28 cellular contexts compared by ENCODE assay signal in genomic region chr17:59172436-59173004, GRCh38.
"Had no signal": no experiment of that assay in that cellular context is flagged by ENCODE, and none has a peak within 500 bp of the region (broad histone marks: within the 10 kb centered on the region; RNA-seq: fewer than 3 reads in every experiment).

No MANE protein-coding gene starts in this region.

- H3K9me3 Mint-ChIP-seq: activated CD4-positive, alpha-beta memory T cell treated with anti-CD3 and anti-CD28 coated beads, Interleukin-2, amount 10 ng/mL, durations not matched to agents 7 days and 5 days; activated CD4-positive, alpha-beta T cell treated with anti-CD3 and anti-CD28 coated beads, Interleukin-2, amount 10 ng/mL, durations not matched to agents 7 days and 5 days; activated naive CD8-positive, alpha-beta T cell treated with anti-CD3 and anti-CD28 coated beads for 36 hours; activated naive CD8-positive, alpha-beta T cell treated with anti-CD3 and anti-CD28 coated beads, Interleukin-2, amount 50 U/mL, for 24 hours; activated T-cell treated with anti-CD3 and anti-CD28 coated beads, Interleukin-2, amount 50 U/mL, for 24 hours had no signal

- H3K4me1 Mint-ChIP-seq: activated CD4-positive, alpha-beta T cell treated with anti-CD3 and anti-CD28 coated beads, Interleukin-2, amount 10 ng/mL, durations not matched to agents 7 days and 5 days; activated naive CD8-positive, alpha-beta T cell treated with anti-CD3 and anti-CD28 coated beads for 36 hours had no signal

- H3K27me3 Mint-ChIP-seq: activated CD4-positive, alpha-beta memory T cell treated with anti-CD3 and anti-CD28 coated beads, Interleukin-2, amount 10 ng/mL, durations not matched to agents 7 days and 5 days; activated CD4-positive, alpha-beta T cell treated with anti-CD3 and anti-CD28 coated beads, Interleukin-2, amount 10 ng/mL, durations not matched to agents 7 days and 5 days; activated naive CD8-positive, alpha-beta T cell treated with anti-CD3 and anti-CD28 coated beads for 36 hours; activated naive CD8-positive, alpha-beta T cell treated with anti-CD3 and anti-CD28 coated beads, Interleukin-2, amount 50 U/mL, for 24 hours; activated T-cell treated with anti-CD3 and anti-CD28 coated beads, Interleukin-2, amount 50 U/mL, for 24 hours had no signal

- H3K27me3 ChIP-seq: adrenal gland, body of pancreas, colonic mucosa had no signal

- H3K4me3 Mint-ChIP-seq: activated CD4-positive, alpha-beta memory T cell treated with anti-CD3 and anti-CD28 coated beads, Interleukin-2, amount 10 ng/mL, durations not matched to agents 7 days and 5 days; activated CD4-positive, alpha-beta T cell treated with anti-CD3 and anti-CD28 coated beads, Interleukin-2, amount 10 ng/mL, durations not matched to agents 7 days and 5 days; activated naive CD8-positive, alpha-beta T cell treated with anti-CD3 and anti-CD28 coated beads for 36 hours; activated naive CD8-positive, alpha-beta T cell treated with anti-CD3 and anti-CD28 coated beads, Interleukin-2, amount 50 U/mL, for 24 hours; activated T-cell treated with anti-CD3 and anti-CD28 coated beads, Interleukin-2, amount 50 U/mL, for 24 hours; activated T-cell treated with anti-CD3 and anti-CD28 coated beads, Interleukin-2, amount 50 U/mL, for 72 hours had no signal

- H3K9me3 ChIP-seq: adrenal gland, body of pancreas, colonic mucosa had no signal

- H3K27ac ChIP-seq: adrenal gland, body of pancreas, colonic mucosa, epithelial cell of prostate had no signal

- H3K4me1 ChIP-seq: adrenal gland, body of pancreas, colonic mucosa had no signal

- FAIRE-seq: endometrium, endothelial cell of umbilical vein, frontal cortex had no signal

- H3K36me3 ChIP-seq: adrenal gland, colonic mucosa had no signal

- DNase-seq: activated CD4-positive, alpha-beta memory T cell treated with anti-CD3 and anti-CD28 coated beads, Interleukin-2, amount 10 ng/mL, durations not matched to agents 7 days and 5 days; activated CD4-positive, alpha-beta T cell treated with anti-CD3 and anti-CD28 coated beads for 1 hour; activated CD4-positive, alpha-beta T cell treated with anti-CD3 and anti-CD28 coated beads for 4 hours; activated CD4-positive, alpha-beta T cell treated with anti-CD3 and anti-CD28 coated beads, Interleukin-2, amount 10 ng/mL, durations not matched to agents 7 days and 5 days; activated CD4-positive, alpha-beta T cell treated with anti-CD3 and anti-CD28 coated beads, Interleukin-2, amount 50 U/mL, for 4 hours; activated CD8-positive, alpha-beta memory T cell treated with anti-CD3 and anti-CD28 coated beads, Interleukin-2, amount 50 U/mL, for 48 hours; activated gamma-delta T cell; activated naive CD4-positive, alpha-beta T cell; activated naive CD4-positive, alpha-beta T cell treated with anti-CD3 and anti-CD28 coated beads, Interleukin-2, amount 50 U/mL, for 16 hours; activated naive CD8-positive, alpha-beta T cell treated with anti-CD3 and anti-CD28 coated beads for 36 hours; activated naive CD8-positive, alpha-beta T cell treated with anti-CD3 and anti-CD28 coated beads, Interleukin-2, amount 50 U/mL, for 24 hours; activated T-cell treated with anti-CD3 and anti-CD28 coated beads for 4 hours; activated T-cell treated with anti-CD3 and anti-CD28 coated beads, Interleukin-2, amount 50 U/mL, for 24 hours; activated T-cell treated with anti-CD3 and anti-CD28 coated beads, Interleukin-2, amount 50 U/mL, for 72 hours; adrenal gland; amygdala; aorta; body of pancreas; caudate nucleus; cerebellar nuclear complex; colonic mucosa; effector CD8-positive, alpha-beta T cell; foreskin fibroblast; T-helper 2 cell had no signal

- ATAC-seq: activated naive CD8-positive, alpha-beta T cell treated with anti-CD3 and anti-CD28 coated beads, Interleukin-2, amount 50 U/mL, for 24 hours; activated T-cell treated with anti-CD3 and anti-CD28 coated beads, Interleukin-2, amount 50 U/mL, for 72 hours; body of pancreas had no signal

- H3K4me3 ChIP-seq: adrenal gland, body of pancreas, colonic mucosa had no signal

- H3K27ac Mint-ChIP-seq: activated CD4-positive, alpha-beta memory T cell treated with anti-CD3 and anti-CD28 coated beads, Interleukin-2, amount 10 ng/mL, durations not matched to agents 7 days and 5 days; activated CD4-positive, alpha-beta T cell treated with anti-CD3 and anti-CD28 coated beads, Interleukin-2, amount 10 ng/mL, durations not matched to agents 7 days and 5 days; activated naive CD8-positive, alpha-beta T cell treated with anti-CD3 and anti-CD28 coated beads for 36 hours; activated naive CD8-positive, alpha-beta T cell treated with anti-CD3 and anti-CD28 coated beads, Interleukin-2, amount 50 U/mL, for 24 hours; activated T-cell treated with anti-CD3 and anti-CD28 coated beads, Interleukin-2, amount 50 U/mL, for 24 hours; activated T-cell treated with anti-CD3 and anti-CD28 coated beads, Interleukin-2, amount 50 U/mL, for 72 hours had no signal
